ENCODE assay signal across 2 cellular contexts in the genomic region with DNA sequence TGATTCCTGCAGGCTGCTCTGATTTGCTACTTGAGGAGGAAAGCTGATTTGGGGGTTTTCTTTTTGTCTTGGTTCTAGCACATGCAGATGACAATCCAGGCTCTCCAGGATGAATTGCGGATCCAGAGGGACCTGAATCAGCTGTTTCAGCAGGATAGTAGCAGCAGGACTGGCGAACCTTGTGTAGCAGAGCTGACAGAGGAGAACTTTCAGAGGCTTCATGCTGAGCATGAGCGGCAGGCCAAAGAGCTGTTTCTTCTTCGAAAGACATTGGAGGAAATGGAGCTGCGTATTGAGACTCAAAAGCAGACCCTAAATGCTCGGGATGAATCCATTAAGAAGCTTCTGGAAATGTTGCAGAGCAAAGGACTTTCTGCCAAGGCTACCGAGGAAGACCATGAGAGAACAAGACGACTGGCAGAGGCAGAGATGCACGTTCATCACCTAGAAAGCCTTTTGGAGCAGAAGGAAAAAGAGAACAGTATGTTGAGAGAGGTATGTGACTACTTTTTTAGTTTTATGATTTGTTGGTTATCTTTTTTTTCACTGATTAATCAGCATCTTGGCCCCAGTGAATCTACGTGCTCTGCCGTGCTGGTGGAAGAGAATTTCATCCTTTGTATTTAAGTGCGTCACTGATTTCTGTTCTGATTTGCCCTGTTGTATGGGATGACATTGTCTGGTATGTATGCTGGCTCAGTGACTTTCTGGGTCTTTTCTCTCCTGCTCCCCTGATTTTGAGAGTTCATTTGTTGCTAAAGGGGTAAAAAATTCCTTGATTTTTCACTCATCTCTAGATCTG.
TF ChIP-seq lines count a peak whose summit lies in the region.

No MANE protein-coding gene starts in this region.

TF ChIP-seq in IMR-90, 13 proteins besides CTCF, POLR2A, EP300 and RAD21:
- no peak for TF ChIP-seq MAFK (IDR thresholded peaks at IDR 0.05; ENCODE audit: low read depth, low read length)
- TF ChIP-seq, protein P1, sequence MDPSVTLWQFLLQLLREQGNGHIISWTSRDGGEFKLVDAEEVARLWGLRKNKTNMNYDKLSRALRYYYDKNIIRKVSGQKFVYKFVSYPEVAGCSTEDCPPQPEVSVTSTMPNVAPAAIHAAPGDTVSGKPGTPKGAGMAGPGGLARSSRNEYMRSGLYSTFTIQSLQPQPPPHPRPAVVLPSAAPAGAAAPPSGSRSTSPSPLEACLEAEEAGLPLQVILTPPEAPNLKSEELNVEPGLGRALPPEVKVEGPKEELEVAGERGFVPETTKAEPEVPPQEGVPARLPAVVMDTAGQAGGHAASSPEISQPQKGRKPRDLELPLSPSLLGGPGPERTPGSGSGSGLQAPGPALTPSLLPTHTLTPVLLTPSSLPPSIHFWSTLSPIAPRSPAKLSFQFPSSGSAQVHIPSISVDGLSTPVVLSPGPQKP (IDR thresholded peaks at IDR 0.05; ENCODE audit: borderline replicate concordance, low read depth, low read length), result no peak
- no peak for TF ChIP-seq MXI1 (IDR thresholded peaks at IDR 0.05; ENCODE audit: borderline replicate concordance, low read depth, low read length)
- no peak for TF ChIP-seq RCOR1 (IDR thresholded peaks at IDR 0.05; ENCODE audit: insufficient replicate concordance, low read length)
- TF ChIP-seq NFE2L2 (IDR thresholded peaks at IDR 0.05; ENCODE audit: low read depth, low read length), result no peak
- TF ChIP-seq MAZ (IDR thresholded peaks at IDR 0.05; ENCODE audit: borderline replicate concordance, low read depth, low read length), result no peak
- no peak for TF ChIP-seq FOS (IDR thresholded peaks at IDR 0.05; ENCODE audit: low read depth, low read length)
- TF ChIP-seq CHD1 (IDR thresholded peaks at IDR 0.05; ENCODE audit: low read depth, low read length), result no peak
- TF ChIP-seq SMC3 (IDR thresholded peaks at IDR 0.05; ENCODE audit: low read depth, low read length), result no peak
- TF ChIP-seq, protein P2, sequence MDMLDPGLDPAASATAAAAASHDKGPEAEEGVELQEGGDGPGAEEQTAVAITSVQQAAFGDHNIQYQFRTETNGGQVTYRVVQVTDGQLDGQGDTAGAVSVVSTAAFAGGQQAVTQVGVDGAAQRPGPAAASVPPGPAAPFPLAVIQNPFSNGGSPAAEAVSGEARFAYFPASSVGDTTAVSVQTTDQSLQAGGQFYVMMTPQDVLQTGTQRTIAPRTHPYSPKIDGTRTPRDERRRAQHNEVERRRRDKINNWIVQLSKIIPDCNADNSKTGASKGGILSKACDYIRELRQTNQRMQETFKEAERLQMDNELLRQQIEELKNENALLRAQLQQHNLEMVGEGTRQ (IDR thresholded peaks at IDR 0.05; ENCODE audit: low read depth, low read length), result no peak
- no peak for TF ChIP-seq RFX5 (IDR thresholded peaks at IDR 0.05; ENCODE audit: low read depth, low read length)
- no peak for TF ChIP-seq CEBPB (IDR thresholded peaks at IDR 0.05; ENCODE audit: low read depth, low read length)
- no peak for TF ChIP-seq BHLHE40 (IDR thresholded peaks at IDR 0.05; ENCODE audit: low read depth, low read length)
TF ChIP-seq in IMR-90: peak in this region for 0.

TF ChIP-seq in GM12878, 131 proteins besides CTCF, POLR2A, EP300 and RAD21:
- TF ChIP-seq CHD1 (IDR thresholded peaks at IDR 0.05; ENCODE audit: low read depth, low read length), result no peak
- TF ChIP-seq EZH2 (IDR thresholded peaks at IDR 0.05; ENCODE audit: borderline replicate concordance, control insufficient read depth, low read depth, low read length), result no peak
- no peak for TF ChIP-seq GABPA (IDR thresholded peaks at IDR 0.05; ENCODE audit: low read depth)
- no peak for TF ChIP-seq KDM1A (IDR thresholded peaks at IDR 0.05; ENCODE audit: borderline replicate concordance)
- TF ChIP-seq NFXL1 (IDR thresholded peaks at IDR 0.05; ENCODE audit: borderline replicate concordance), result no peak
- TF ChIP-seq, protein P3, sequence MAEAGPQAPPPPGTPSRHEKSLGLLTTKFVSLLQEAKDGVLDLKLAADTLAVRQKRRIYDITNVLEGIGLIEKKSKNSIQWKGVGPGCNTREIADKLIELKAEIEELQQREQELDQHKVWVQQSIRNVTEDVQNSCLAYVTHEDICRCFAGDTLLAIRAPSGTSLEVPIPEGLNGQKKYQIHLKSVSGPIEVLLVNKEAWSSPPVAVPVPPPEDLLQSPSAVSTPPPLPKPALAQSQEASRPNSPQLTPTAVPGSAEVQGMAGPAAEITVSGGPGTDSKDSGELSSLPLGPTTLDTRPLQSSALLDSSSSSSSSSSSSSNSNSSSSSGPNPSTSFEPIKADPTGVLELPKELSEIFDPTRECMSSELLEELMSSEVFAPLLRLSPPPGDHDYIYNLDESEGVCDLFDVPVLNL (IDR thresholded peaks at IDR 0.05; ENCODE audit: low read depth, low read length), result no peak
- TF ChIP-seq CHD2 (IDR thresholded peaks at IDR 0.05; ENCODE audit: borderline replicate concordance, low read depth, low read length), result no peak
- TF ChIP-seq, protein P4, sequence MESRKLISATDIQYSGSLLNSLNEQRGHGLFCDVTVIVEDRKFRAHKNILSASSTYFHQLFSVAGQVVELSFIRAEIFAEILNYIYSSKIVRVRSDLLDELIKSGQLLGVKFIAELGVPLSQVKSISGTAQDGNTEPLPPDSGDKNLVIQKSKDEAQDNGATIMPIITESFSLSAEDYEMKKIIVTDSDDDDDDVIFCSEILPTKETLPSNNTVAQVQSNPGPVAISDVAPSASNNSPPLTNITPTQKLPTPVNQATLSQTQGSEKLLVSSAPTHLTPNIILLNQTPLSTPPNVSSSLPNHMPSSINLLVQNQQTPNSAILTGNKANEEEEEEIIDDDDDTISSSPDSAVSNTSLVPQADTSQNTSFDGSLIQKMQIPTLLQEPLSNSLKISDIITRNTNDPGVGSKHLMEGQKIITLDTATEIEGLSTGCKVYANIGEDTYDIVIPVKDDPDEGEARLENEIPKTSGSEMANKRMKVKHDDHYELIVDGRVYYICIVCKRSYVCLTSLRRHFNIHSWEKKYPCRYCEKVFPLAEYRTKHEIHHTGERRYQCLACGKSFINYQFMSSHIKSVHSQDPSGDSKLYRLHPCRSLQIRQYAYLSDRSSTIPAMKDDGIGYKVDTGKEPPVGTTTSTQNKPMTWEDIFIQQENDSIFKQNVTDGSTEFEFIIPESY (IDR thresholded peaks at IDR 0.05), result no peak
- TF ChIP-seq SMC3 (IDR thresholded peaks at IDR 0.05; ENCODE audit: borderline replicate concordance, low read length), result no peak
- TF ChIP-seq NR2C2 (IDR thresholded peaks at IDR 0.05; ENCODE audit: borderline replicate concordance, control insufficient read depth, insufficient read length, low read depth), result no peak
- TF ChIP-seq HDAC2 (IDR thresholded peaks at IDR 0.05), result no peak
- no peak for TF ChIP-seq GATAD2B (conservative IDR thresholded peaks at IDR 0.05; ENCODE audit: low read depth)
- no peak for TF ChIP-seq STAT1 (conservative IDR thresholded peaks at IDR 0.05)
- TF ChIP-seq, protein P5, sequence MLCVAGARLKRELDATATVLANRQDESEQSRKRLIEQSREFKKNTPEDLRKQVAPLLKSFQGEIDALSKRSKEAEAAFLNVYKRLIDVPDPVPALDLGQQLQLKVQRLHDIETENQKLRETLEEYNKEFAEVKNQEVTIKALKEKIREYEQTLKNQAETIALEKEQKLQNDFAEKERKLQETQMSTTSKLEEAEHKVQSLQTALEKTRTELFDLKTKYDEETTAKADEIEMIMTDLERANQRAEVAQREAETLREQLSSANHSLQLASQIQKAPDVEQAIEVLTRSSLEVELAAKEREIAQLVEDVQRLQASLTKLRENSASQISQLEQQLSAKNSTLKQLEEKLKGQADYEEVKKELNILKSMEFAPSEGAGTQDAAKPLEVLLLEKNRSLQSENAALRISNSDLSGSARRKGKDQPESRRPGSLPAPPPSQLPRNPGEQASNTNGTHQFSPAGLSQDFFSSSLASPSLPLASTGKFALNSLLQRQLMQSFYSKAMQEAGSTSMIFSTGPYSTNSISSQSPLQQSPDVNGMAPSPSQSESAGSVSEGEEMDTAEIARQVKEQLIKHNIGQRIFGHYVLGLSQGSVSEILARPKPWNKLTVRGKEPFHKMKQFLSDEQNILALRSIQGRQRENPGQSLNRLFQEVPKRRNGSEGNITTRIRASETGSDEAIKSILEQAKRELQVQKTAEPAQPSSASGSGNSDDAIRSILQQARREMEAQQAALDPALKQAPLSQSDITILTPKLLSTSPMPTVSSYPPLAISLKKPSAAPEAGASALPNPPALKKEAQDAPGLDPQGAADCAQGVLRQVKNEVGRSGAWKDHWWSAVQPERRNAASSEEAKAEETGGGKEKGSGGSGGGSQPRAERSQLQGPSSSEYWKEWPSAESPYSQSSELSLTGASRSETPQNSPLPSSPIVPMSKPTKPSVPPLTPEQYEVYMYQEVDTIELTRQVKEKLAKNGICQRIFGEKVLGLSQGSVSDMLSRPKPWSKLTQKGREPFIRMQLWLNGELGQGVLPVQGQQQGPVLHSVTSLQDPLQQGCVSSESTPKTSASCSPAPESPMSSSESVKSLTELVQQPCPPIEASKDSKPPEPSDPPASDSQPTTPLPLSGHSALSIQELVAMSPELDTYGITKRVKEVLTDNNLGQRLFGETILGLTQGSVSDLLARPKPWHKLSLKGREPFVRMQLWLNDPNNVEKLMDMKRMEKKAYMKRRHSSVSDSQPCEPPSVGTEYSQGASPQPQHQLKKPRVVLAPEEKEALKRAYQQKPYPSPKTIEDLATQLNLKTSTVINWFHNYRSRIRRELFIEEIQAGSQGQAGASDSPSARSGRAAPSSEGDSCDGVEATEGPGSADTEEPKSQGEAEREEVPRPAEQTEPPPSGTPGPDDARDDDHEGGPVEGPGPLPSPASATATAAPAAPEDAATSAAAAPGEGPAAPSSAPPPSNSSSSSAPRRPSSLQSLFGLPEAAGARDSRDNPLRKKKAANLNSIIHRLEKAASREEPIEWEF (IDR thresholded peaks at IDR 0.05; ENCODE audit: insufficient replicate concordance, low read depth, low read length), result no peak
- no peak for TF ChIP-seq MEF2B (IDR thresholded peaks at IDR 0.05; ENCODE audit: partially characterized antibody, poor library complexity, severe bottlenecking)
